In the genomic region with DNA sequence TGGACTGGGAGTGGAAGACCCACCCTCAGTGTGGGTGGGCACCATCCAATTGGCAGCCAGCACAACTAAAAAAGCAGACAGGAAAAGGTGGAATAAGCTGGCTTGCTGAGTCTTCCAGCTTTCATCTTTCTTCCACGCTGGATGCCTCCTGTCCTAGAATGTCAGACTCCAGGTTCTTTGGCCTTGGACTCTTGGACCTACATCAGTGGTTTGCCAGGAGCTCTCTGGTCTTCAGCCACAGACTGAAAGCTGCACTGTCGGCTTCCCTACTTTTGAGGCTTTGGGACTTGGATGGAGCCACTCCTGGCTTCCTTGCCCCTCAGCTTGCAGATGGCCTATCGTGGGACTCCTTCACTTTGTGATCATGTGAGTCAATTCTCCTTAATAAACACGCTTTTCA, we compare ENCODE assay signal across 29 cellular contexts.
"Had no signal": no experiment of that assay in that cellular context is flagged by ENCODE, and none has a peak within 500 bp of the region (broad histone marks: within the 10 kb centered on the region; RNA-seq: fewer than 3 reads in every experiment).

No MANE protein-coding gene starts in this region.

- H3K4me1 ChIP-seq: heart left ventricle, left lung, lower lobe of right lung, prostate gland, sigmoid colon, spleen, suprapubic skin, tibial artery, upper lobe of right lung had no signal

- H3K36me3 ChIP-seq: heart left ventricle, left lung, lower lobe of right lung, pancreas, prostate gland, sigmoid colon, spleen, suprapubic skin, thoracic aorta, tibial artery, upper lobe of right lung had no signal

- H3K9me3 ChIP-seq: heart left ventricle, left lung, lower lobe of right lung, mucosa of descending colon, pancreas, prostate gland, sigmoid colon, suprapubic skin, thoracic aorta, tibial artery, upper lobe of right lung had no signal

- FAIRE-seq: keratinocyte, pancreas, small intestine, urothelium cell line had no signal

- H3K27ac ChIP-seq: heart left ventricle, left lung, lower lobe of right lung, pancreas, prostate gland, sigmoid colon, spleen, suprapubic skin, thoracic aorta, tibial artery, upper lobe of right lung had no signal

- ATAC-seq: heart left ventricle; left colon; left lung; lower lobe of right lung; mucosa of descending colon; naive thymus-derived CD4-positive, alpha-beta T cell; natural killer cell treated with Interleukin-12 subunit alpha and Interleukin-12 subunit beta and Interleukin-15 and Interleukin-18, amount 100 ng/mL, for 72 hours; pancreas; right cardiac atrium; stimulated activated effector memory CD8-positive, alpha-beta T cell treated with anti-CD3 and anti-CD28 coated beads, Interleukin-12 subunit alpha, Interleukin-12 subunit beta, amount 100 ng/mL, for 72 hours; upper lobe of right lung had no signal

- H3K4me3 ChIP-seq: heart left ventricle, left lung, lower lobe of right lung, mucosa of descending colon, pancreas, prostate gland, sigmoid colon, spleen, suprapubic skin, thoracic aorta, tibial artery, upper lobe of right lung had no signal

- DNase-seq: heart left ventricle; kidney glomerular epithelial cell; left colon; left lung; lower lobe of right lung; mammary epithelial cell; mesenchymal stem cell; midbrain; mucosa of descending colon; naive thymus-derived CD4-positive, alpha-beta T cell; nucleus accumbens; pancreas; retina; right cardiac atrium; sigmoid colon; small intestine; spleen; stimulated activated CD4-positive, alpha-beta T cell treated with anti-CD3 and anti-CD28 coated beads, Interleukin-4, amount 100 ng/mL, for 24 hours; stimulated activated naive CD4-positive, alpha-beta T cell; tibial artery; trophoblast cell; upper lobe of right lung had no signal

- H3K27me3 ChIP-seq: heart left ventricle, left lung, pancreas, sigmoid colon, spleen, suprapubic skin, tibial artery, upper lobe of right lung had no signal
